In the genomic region with DNA sequence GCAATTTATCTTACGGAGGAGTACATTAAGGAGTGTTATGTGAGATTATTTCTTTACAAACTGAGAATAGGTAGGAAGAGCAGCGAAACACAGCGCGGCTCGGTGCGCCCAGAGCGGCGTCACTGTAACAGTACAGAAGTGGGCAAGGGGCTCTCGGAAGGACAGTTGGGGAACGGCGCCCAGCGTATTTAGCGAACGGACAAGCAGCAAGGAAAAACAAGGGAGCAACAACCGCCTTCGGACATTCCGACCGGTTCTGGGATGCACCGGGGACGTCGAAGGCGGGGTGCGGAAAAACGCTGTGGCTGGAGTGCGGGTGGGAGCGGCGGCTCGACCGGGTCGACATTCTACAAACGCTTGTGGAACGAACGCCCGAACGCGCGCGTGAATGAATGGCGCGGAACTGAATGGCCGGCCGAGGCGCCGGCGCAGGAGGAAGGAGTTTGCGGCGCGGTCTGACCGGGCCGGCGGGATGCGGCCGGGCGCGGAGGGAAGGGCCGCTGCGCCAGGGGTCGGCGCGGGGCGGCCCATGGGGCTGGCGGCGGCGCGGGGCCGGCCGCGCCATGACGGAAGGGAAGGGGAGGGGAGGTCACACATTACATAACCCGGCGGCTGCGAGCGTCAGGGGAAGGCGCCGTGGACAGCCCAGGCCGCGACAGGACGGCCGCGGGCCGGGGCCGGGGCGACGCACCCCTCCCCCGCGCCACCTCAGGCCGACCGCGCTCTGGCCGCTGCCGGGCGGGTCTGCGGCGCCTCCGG, we compare ENCODE assay signal across 2 cellular contexts.
TF ChIP-seq lines count a peak whose summit lies in the region.

No MANE protein-coding gene starts in this region.

TF ChIP-seq in GM12891, 5 proteins besides CTCF, POLR2A, EP300 and RAD21 (continued from another document):
- TF ChIP-seq POU2F2 (IDR thresholded peaks at IDR 0.05; ENCODE audit: low read depth, low read length) (0 out of 2 replicates have a peak, but pooled peaks have one; percentile 31), PAX5 (IDR thresholded peaks at IDR 0.05; ENCODE audit: insufficient read depth, low read length, severe bottlenecking) (no peak), POLR2AphosphoS5 (IDR thresholded peaks at IDR 0.05; ENCODE audit: low read depth, low read length) (0 out of 2 replicates have a peak, but pooled peaks have one; percentile 23), SPI1 (IDR thresholded peaks at IDR 0.05; ENCODE audit: low read depth, low read length) (no peak)

TF ChIP-seq in HepG2, 621 proteins besides CTCF, POLR2A, EP300 and RAD21 (continued from another document and continues in another):
- TF ChIP-seq HDAC1 (CRISPR knock-in tag; IDR thresholded peaks at IDR 0.05), result peak; percentile 61
- no peak; the same call in 1 of the 2 replicates for TF ChIP-seq MTF2 (CRISPR knock-in tag; IDR thresholded peaks at IDR 0.05; ENCODE audit: borderline replicate concordance)
- TF ChIP-seq, protein P1, sequence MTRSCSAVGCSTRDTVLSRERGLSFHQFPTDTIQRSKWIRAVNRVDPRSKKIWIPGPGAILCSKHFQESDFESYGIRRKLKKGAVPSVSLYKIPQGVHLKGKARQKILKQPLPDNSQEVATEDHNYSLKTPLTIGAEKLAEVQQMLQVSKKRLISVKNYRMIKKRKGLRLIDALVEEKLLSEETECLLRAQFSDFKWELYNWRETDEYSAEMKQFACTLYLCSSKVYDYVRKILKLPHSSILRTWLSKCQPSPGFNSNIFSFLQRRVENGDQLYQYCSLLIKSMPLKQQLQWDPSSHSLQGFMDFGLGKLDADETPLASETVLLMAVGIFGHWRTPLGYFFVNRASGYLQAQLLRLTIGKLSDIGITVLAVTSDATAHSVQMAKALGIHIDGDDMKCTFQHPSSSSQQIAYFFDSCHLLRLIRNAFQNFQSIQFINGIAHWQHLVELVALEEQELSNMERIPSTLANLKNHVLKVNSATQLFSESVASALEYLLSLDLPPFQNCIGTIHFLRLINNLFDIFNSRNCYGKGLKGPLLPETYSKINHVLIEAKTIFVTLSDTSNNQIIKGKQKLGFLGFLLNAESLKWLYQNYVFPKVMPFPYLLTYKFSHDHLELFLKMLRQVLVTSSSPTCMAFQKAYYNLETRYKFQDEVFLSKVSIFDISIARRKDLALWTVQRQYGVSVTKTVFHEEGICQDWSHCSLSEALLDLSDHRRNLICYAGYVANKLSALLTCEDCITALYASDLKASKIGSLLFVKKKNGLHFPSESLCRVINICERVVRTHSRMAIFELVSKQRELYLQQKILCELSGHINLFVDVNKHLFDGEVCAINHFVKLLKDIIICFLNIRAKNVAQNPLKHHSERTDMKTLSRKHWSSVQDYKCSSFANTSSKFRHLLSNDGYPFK (CRISPR knock-in tag; IDR thresholded peaks at IDR 0.05; ENCODE audit: borderline replicate concordance), result peak; percentile 44; the same call in 1 of the 2 replicates
- TF ChIP-seq KLF6 (CRISPR knock-in tag; IDR thresholded peaks at IDR 0.05), result no peak
- peak; percentile 60; the same call in 1 of the 2 replicates for TF ChIP-seq CREB1 (IDR thresholded peaks at IDR 0.05)
- no peak for TF ChIP-seq CREB1 (CRISPR knock-in tag; IDR thresholded peaks at IDR 0.05)
- no peak for TF ChIP-seq GFI1 (CRISPR knock-in tag; IDR thresholded peaks at IDR 0.05; ENCODE audit: borderline replicate concordance)
- TF ChIP-seq HNRNPL (IDR thresholded peaks at IDR 0.05; ENCODE audit: low read depth, low read length), result no peak
- TF ChIP-seq ZNF713 (CRISPR knock-in tag; IDR thresholded peaks at IDR 0.05), result 0 out of 2 replicates have a peak, but pooled peaks have one; percentile 85
- no peak for TF ChIP-seq TEAD2 (CRISPR knock-in tag; IDR thresholded peaks at IDR 0.05)
- no peak for TF ChIP-seq ZBTB38 (CRISPR knock-in tag; IDR thresholded peaks at IDR 0.05)
- no peak for TF ChIP-seq NPAS2 (CRISPR knock-in tag; IDR thresholded peaks at IDR 0.05; ENCODE audit: borderline replicate concordance)
- TF ChIP-seq MED8 (CRISPR knock-in tag; IDR thresholded peaks at IDR 0.05; ENCODE audit: insufficient replicate concordance), result peak; percentile 43
- TF ChIP-seq, protein P2, sequence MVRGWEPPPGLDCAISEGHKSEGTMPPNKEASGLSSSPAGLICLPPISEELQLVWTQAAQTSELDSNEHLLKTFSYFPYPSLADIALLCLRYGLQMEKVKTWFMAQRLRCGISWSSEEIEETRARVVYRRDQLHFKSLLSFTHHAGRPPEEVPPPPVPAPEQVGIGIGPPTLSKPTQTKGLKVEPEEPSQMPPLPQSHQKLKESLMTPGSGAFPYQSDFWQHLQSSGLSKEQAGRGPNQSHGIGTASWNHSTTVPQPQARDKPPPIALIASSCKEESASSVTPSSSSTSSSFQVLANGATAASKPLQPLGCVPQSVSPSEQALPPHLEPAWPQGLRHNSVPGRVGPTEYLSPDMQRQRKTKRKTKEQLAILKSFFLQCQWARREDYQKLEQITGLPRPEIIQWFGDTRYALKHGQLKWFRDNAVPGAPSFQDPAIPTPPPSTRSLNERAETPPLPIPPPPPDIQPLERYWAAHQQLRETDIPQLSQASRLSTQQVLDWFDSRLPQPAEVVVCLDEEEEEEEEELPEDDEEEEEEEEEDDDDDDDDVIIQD (CRISPR knock-in tag; IDR thresholded peaks at IDR 0.05; ENCODE audit: low read depth), result no peak
- peak; percentile 54 for TF ChIP-seq ZNF232 (CRISPR knock-in tag; IDR thresholded peaks at IDR 0.05; ENCODE audit: borderline replicate concordance)
- TF ChIP-seq FOXA1 (IDR thresholded peaks at IDR 0.05), result no peak
- TF ChIP-seq FOXA1 (CRISPR knock-in tag; IDR thresholded peaks at IDR 0.05), result 0 out of 2 replicates have a peak, but pooled peaks have one; percentile 5
- peak; percentile 22 for TF ChIP-seq U2AF1 (optimal IDR thresholded peaks at IDR 0.05; ENCODE audit: low read depth, low read length)
- TF ChIP-seq, protein P3, sequence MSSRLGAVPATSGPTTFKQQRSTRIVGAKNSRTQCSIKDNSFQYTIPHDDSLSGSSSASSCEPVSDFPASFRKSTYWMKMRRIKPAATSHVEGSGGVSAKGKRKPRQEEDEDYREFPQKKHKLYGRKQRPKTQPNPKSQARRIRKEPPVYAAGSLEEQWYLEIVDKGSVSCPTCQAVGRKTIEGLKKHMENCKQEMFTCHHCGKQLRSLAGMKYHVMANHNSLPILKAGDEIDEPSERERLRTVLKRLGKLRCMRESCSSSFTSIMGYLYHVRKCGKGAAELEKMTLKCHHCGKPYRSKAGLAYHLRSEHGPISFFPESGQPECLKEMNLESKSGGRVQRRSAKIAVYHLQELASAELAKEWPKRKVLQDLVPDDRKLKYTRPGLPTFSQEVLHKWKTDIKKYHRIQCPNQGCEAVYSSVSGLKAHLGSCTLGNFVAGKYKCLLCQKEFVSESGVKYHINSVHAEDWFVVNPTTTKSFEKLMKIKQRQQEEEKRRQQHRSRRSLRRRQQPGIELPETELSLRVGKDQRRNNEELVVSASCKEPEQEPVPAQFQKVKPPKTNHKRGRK (CRISPR knock-in tag; IDR thresholded peaks at IDR 0.05), result no peak
- TF ChIP-seq ZNF558 (CRISPR knock-in tag; IDR thresholded peaks at IDR 0.05; ENCODE audit: borderline replicate concordance), result peak; percentile 63; the same call in 1 of the 2 replicates
- TF ChIP-seq, protein P4, sequence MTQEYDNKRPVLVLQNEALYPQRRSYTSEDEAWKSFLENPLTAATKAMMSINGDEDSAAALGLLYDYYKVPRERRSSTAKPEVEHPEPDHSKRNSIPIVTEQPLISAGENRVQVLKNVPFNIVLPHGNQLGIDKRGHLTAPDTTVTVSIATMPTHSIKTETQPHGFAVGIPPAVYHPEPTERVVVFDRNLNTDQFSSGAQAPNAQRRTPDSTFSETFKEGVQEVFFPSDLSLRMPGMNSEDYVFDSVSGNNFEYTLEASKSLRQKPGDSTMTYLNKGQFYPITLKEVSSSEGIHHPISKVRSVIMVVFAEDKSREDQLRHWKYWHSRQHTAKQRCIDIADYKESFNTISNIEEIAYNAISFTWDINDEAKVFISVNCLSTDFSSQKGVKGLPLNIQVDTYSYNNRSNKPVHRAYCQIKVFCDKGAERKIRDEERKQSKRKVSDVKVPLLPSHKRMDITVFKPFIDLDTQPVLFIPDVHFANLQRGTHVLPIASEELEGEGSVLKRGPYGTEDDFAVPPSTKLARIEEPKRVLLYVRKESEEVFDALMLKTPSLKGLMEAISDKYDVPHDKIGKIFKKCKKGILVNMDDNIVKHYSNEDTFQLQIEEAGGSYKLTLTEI (CRISPR knock-in tag; conservative IDR thresholded peaks at IDR 0.05), result no peak
- TF ChIP-seq ZNF24 (IDR thresholded peaks at IDR 0.05), result no peak
- peak; percentile 46; the same call in 1 of the 2 replicates for TF ChIP-seq ATF7-NPFF (CRISPR knock-in tag; IDR thresholded peaks at IDR 0.05; ENCODE audit: low read depth)
- TF ChIP-seq PHF5A (CRISPR knock-in tag; IDR thresholded peaks at IDR 0.05; ENCODE audit: low read depth, unreplicated experiment), result no peak
- no peak for TF ChIP-seq ZNF780A (CRISPR knock-in tag; IDR thresholded peaks at IDR 0.05)
- no peak for TF ChIP-seq ZNF564 (CRISPR knock-in tag; IDR thresholded peaks at IDR 0.05)
- TF ChIP-seq SMC3 (IDR thresholded peaks at IDR 0.05; ENCODE audit: low read length), result no peak
- TF ChIP-seq, protein P5, sequence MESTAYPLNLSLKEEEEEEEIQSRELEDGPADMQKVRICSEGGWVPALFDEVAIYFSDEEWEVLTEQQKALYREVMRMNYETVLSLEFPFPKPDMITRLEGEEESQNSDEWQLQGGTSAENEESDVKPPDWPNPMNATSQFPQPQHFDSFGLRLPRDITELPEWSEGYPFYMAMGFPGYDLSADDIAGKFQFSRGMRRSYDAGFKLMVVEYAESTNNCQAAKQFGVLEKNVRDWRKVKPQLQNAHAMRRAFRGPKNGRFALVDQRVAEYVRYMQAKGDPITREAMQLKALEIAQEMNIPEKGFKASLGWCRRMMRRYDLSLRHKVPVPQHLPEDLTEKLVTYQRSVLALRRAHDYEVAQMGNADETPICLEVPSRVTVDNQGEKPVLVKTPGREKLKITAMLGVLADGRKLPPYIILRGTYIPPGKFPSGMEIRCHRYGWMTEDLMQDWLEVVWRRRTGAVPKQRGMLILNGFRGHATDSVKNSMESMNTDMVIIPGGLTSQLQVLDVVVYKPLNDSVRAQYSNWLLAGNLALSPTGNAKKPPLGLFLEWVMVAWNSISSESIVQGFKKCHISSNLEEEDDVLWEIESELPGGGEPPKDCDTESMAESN (CRISPR knock-in tag; conservative IDR thresholded peaks at IDR 0.05), result peak; percentile 34; the same call in 1 of the 2 replicates
- TF ChIP-seq, protein P6, sequence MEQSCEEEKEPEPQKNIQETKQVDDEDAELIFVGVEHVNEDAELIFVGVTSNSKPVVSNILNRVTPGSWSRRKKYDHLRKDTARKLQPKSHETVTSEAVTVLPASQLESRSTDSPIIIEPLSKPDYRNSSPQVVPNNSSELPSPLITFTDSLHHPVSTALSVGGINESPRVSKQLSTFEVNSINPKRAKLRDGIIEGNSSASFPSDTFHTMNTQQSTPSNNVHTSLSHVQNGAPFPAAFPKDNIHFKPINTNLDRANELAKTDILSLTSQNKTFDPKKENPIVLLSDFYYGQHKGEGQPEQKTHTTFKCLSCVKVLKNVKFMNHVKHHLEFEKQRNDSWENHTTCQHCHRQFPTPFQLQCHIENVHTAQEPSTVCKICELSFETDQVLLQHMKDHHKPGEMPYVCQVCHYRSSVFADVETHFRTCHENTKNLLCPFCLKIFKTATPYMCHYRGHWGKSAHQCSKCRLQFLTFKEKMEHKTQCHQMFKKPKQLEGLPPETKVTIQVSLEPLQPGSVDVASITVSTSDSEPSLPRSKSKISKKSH (CRISPR knock-in tag; IDR thresholded peaks at IDR 0.05; ENCODE audit: borderline replicate concordance), result peak; percentile 57; the same call in 1 of the 2 replicates
- no peak for TF ChIP-seq ZKSCAN5 (CRISPR knock-in tag; IDR thresholded peaks at IDR 0.05)
- TF ChIP-seq ZC3H4 (CRISPR knock-in tag; IDR thresholded peaks at IDR 0.05; ENCODE audit: borderline replicate concordance), result no peak
- TF ChIP-seq GABPA (IDR thresholded peaks at IDR 0.05; ENCODE audit: low read depth, low read length), result 0 out of 2 replicates have a peak, but pooled peaks have one; percentile 31
- no peak for TF ChIP-seq GABPA (CRISPR knock-in tag; IDR thresholded peaks at IDR 0.05; ENCODE audit: low read depth)
- TF ChIP-seq HDAC6 (IDR thresholded peaks at IDR 0.05; ENCODE audit: low read depth, low read length), result no peak
- TF ChIP-seq, protein P7, sequence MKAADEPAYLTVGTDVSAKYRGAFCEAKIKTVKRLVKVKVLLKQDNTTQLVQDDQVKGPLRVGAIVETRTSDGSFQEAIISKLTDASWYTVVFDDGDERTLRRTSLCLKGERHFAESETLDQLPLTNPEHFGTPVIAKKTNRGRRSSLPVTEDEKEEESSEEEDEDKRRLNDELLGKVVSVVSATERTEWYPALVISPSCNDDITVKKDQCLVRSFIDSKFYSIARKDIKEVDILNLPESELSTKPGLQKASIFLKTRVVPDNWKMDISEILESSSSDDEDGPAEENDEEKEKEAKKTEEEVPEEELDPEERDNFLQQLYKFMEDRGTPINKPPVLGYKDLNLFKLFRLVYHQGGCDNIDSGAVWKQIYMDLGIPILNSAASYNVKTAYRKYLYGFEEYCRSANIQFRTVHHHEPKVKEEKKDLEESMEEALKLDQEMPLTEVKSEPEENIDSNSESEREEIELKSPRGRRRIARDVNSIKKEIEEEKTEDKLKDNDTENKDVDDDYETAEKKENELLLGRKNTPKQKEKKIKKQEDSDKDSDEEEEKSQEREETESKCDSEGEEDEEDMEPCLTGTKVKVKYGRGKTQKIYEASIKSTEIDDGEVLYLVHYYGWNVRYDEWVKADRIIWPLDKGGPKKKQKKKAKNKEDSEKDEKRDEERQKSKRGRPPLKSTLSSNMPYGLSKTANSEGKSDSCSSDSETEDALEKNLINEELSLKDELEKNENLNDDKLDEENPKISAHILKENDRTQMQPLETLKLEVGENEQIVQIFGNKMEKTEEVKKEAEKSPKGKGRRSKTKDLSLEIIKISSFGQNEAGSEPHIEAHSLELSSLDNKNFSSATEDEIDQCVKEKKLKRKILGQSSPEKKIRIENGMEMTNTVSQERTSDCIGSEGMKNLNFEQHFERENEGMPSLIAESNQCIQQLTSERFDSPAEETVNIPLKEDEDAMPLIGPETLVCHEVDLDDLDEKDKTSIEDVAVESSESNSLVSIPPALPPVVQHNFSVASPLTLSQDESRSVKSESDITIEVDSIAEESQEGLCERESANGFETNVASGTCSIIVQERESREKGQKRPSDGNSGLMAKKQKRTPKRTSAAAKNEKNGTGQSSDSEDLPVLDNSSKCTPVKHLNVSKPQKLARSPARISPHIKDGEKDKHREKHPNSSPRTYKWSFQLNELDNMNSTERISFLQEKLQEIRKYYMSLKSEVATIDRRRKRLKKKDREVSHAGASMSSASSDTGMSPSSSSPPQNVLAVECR (CRISPR knock-in tag; IDR thresholded peaks at IDR 0.05; ENCODE audit: borderline replicate concordance), result peak; percentile 53
- no peak for TF ChIP-seq PLRG1 (conservative IDR thresholded peaks at IDR 0.05)
- no peak for TF ChIP-seq STAG1 (CRISPR knock-in tag; IDR thresholded peaks at IDR 0.05)
- no peak; the same call in 1 of the 2 replicates for TF ChIP-seq FOSL2 (CRISPR knock-in tag; IDR thresholded peaks at IDR 0.05)
- no peak; the same call in 1 of the 2 replicates for TF ChIP-seq KMT2B (CRISPR knock-in tag; IDR thresholded peaks at IDR 0.05)
- no peak for TF ChIP-seq NR2C2 (CRISPR knock-in tag; IDR thresholded peaks at IDR 0.05; ENCODE audit: borderline replicate concordance)
- TF ChIP-seq, protein P8, sequence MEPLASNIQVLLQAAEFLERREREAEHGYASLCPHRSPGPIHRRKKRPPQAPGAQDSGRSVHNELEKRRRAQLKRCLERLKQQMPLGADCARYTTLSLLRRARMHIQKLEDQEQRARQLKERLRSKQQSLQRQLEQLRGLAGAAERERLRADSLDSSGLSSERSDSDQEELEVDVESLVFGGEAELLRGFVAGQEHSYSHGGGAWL (CRISPR knock-in tag; IDR thresholded peaks at IDR 0.05), result peak; percentile 30; the same call in 1 of the 2 replicates
- TF ChIP-seq ZFP41 (CRISPR knock-in tag; IDR thresholded peaks at IDR 0.05; ENCODE audit: borderline replicate concordance), result no peak
- peak; percentile 75; the same call in 1 of the 2 replicates for TF ChIP-seq SIN3A (IDR thresholded peaks at IDR 0.05; ENCODE audit: borderline replicate concordance, low read depth, low read length)
- TF ChIP-seq HHEX (CRISPR knock-in tag; IDR thresholded peaks at IDR 0.05), result no peak
